8 cellular contexts compared by ENCODE assay signal in the genomic region with DNA sequence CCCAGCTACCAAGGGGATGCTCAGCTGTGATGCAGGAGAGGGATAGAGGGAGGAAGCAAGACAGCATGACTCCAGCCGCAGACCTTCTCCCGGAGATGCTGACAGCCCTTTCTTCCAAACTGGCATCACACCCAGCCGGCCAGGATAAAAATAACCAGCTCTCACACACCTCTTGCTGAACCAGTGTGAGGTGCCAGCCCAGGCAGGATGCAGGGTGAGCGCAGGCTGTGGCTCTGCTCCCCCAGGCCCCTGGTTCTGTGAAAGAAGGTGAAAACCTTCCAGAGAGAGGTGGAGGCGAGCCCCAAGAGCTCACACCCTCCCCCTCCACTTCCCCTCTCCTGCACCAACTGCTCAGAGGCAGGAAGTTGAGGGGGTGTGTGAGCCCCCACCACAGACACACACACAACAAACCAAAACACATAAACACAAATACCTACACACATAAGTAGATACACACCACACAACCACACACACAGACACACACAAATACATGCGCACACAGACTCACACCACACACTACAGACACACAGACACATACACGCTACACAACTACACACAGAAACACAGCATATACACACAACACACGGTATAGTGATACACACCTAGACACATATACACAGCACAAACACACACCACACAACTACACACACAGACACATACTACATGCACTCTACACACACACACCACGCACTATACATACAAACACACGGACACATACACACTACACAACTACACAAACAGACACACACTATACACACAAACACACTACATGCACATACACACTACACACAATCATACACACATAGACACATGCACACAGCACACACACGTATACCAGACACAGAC. TPM values are rescaled to one million over a fixed set of nuclear protein-coding genes. Genes with fewer than 3 reads are reported as not detected.
DNase-seq lines count a peak whose midpoint lies in the region; ATAC-seq and TF ChIP-seq lines count a peak whose summit lies in the region.

No MANE protein-coding gene starts in this region.

- H3K4me1 Mint-ChIP-seq in natural killer cell = peaks cover 4 to 10% of the 10 kb centered on the region in 2 donors

- H3K4me3 Mint-ChIP-seq in natural killer cell = no peak overlapping the region

- no peaks in the 10 kb centered on the region for H3K27me3 Mint-ChIP-seq in natural killer cell (ENCODE audit: low read depth in 2 of 2)

- H3K27ac Mint-ChIP-seq in natural killer cell = no peak overlapping the region

- intact Hi-C loops in natural killer cell (cut with micrococcal nuclease) = loop anchor here (5.0 kb wide), 1 partner anchor 155 kb away; no protein-coding TSS in a partner anchor

- peak; percentile 42 for ATAC-seq in GM18868 (IDR thresholded peaks at IDR 0.05; ENCODE audit: unreplicated experiment)
- peak; percentile 43 for ATAC-seq in HG02678 (IDR thresholded peaks at IDR 0.05; ENCODE audit: unreplicated experiment)
- ATAC-seq in natural killer cell = peak; percentile 87 to 95 (median 94)

- H3K9me3 Mint-ChIP-seq in natural killer cell = no peaks in the 10 kb centered on the region

- no peaks in the 10 kb centered on the region for H3K36me3 Mint-ChIP-seq in natural killer cell

- DNase-seq in activated T-cell treated with anti-CD3 and anti-CD28 coated beads, Interleukin-2, amount 50 U/mL, for 1 hour = peak; percentile 45
- peak; percentile 61 for DNase-seq in natural killer cell
- no peak for DNase-seq in COR-L47 (lab: John Stamatoyannopoulos, UW)
- DNase-seq in NCI-H128 (lab: John Stamatoyannopoulos, UW; ENCODE audit: unreplicated experiment) = no peak
- no peak for DNase-seq in iPS-NIHi7 (ENCODE audit: extremely low spot score)
- DNase-seq in NCI-H1092 (lab: John Stamatoyannopoulos, UW) = no peak

- no peak for TF ChIP-seq CTCF in natural killer cell (IDR thresholded peaks at IDR 0.05)

RNA-seq across cellular contexts. Expression of gene GPR15LG, which starts 4.2 kb away (rescaled TPM):
- not detected for total RNA-seq in natural killer cell

RNA-seq across cellular contexts. Expression of gene CDHR1, which starts 16.6 kb away (rescaled TPM):
- 1 to 10 TPM; 4.0 to 9.5 (median 6.5) TPM for total RNA-seq in natural killer cell

RNA-seq across cellular contexts. Expression of gene GHITM, which starts 38.5 kb away (rescaled TPM):
- total RNA-seq in natural killer cell = 10 to 100 TPM; 84.3 to 89.3 (median 87.9) TPM

RNA-seq across cellular contexts. Expression of gene LRIT2, which starts 47.6 kb away (rescaled TPM):
- total RNA-seq in natural killer cell = not detected

Comparison
In these comparisons a context has a peak if more than half of its experiments do, and no peak if none do; other contexts are left out.
1. ATAC-seq: peak in every context shown above with its lines; median percentile 94 in natural killer cell; 43 in HG02678; 42 in GM18868.
2. DNase-seq: peak in activated T-cell treated with anti-CD3 and anti-CD28 coated beads, Interleukin-2, amount 50 U/mL, for 1 hour (single experiment) and natural killer cell (single experiment); none in COR-L47 (single experiment), NCI-H128 (single experiment), iPS-NIHi7 (single experiment) and NCI-H1092 (single experiment).